In the genomic region with DNA sequence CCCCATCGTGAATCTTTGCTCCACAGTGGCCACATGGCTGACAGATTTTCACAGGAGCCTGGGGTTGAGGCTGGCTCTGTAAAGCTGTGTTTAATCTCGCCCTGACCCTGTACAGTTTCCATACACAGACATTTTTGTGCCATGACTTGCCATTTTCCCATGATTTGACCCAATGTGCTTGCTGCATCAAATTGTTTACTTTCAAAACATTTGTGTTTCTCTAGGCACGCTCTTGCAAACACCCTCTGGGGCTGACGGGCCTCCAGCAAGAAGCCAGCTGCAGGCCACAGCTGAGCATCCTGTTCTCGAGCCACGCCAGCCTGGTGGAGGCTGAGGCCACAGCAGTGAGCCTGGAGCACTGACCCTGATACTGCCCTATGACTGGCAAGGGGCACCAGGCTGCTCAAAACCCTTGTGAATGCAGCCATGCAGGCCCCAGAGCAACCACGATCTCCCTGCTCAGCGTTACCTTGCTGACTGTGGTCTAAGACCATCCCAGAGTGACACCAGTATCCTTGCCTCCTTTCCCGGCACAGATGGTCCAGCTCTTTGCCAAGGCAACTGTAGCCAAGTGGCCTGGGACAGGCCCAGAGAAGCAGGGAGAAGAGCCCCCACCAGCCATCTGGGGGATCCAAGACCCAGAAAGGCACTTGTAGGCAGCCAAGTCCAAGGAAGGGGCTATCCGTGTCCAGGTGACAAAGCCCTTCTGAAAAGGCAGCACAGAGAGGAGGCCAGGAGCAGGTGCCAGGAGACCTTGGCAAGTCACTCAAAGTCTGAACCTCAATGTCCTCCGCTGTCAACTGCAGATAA, we compare ENCODE assay signal across 12 cellular contexts.
A peak's percentile ranks its signal among the peaks of the same experiment; 100 is the strongest.
DNase-seq lines count a peak whose midpoint lies in the region; ATAC-seq, FAIRE-seq and TF ChIP-seq lines count a peak whose summit lies in the region.
"Had no signal": no experiment of that assay in that cellular context is flagged by ENCODE, and none has a peak within 500 bp of the region (broad histone marks: within the 10 kb centered on the region; RNA-seq: fewer than 3 reads in every experiment).

No MANE protein-coding gene starts in this region.

- no peak overlapping the region for H2AFZ ChIP-seq in HepG2 (ENCODE audit: low read length)

- H3K9me3 ChIP-seq in liver (ENCODE audit: control insufficient read depth in 4 of 4, low read length in 3 of 4) (no peaks in the 10 kb centered on the region), HepG2 (ENCODE audit: low read length) (no peaks in the 10 kb centered on the region), aorta (ENCODE audit: control insufficient read depth, low read length) (no peaks in the 10 kb centered on the region)

- H3K4me3 ChIP-seq in liver (ENCODE audit: low read depth in 1 of 3, low read length in 3 of 3) (no peak overlapping the region), HepG2 (replicated peaks in 1 of 3; ENCODE audit: insufficient read depth in 1 of 3, low read depth in 2 of 3, low read length in 3 of 3) (no peak overlapping the region), kidney epithelial cell (ENCODE audit: low read depth, low read length) (no peak overlapping the region), aorta (ENCODE audit: low read length in 2 of 2) (no peak overlapping the region)

- TF ChIP-seq CTCF in liver (IDR thresholded peaks at IDR 0.05; ENCODE audit: low read depth, low read length, missing input control) (no peak), HepG2 (CRISPR knock-in tag; IDR thresholded peaks at IDR 0.05) (no peak), brain (conservative IDR thresholded peaks at IDR 0.05) (no peak), kidney epithelial cell (IDR thresholded peaks at IDR 0.05; ENCODE audit: insufficient read depth, low read length, poor library complexity, severe bottlenecking) (no peak)

- DNase-seq in HepG2 (ENCODE audit: low spot score) = no peak
- peak; percentile 42 for DNase-seq in kidney epithelial cell (ENCODE audit: low read depth)
- DNase-seq in aorta = peak; percentile 81 to 86
- no peak for DNase-seq in activated naive CD8-positive, alpha-beta T cell treated with anti-CD3 and anti-CD28 coated beads for 36 hours
- DNase-seq in NCI-H2196 treated with DMSO at 0.1 percent for 48 hours (lab: John Stamatoyannopoulos, UW; ENCODE audit: unreplicated experiment) = no peak
- DNase-seq: activated naive CD4-positive, alpha-beta T cell treated with Interleukin-2 at 50 U/mL for 16 hours; GOT3; NCI-H1105; WERI-Rb-1 had no signal

- peaks cover 5 to 16% (median 13%) of the 10 kb centered on the region in 5 experiments for H3K9me3 Mint-ChIP-seq in brain
- no peaks in the 10 kb centered on the region for H3K9me3 Mint-ChIP-seq in activated naive CD8-positive, alpha-beta T cell treated with anti-CD3 and anti-CD28 coated beads for 36 hours

- H3K4me1 ChIP-seq in liver (ENCODE audit: control insufficient read depth in 4 of 4, insufficient read depth in 4 of 4, low read length in 3 of 4) (no peaks in the 10 kb centered on the region), HepG2 (ENCODE audit: insufficient read depth, low read length) (no peaks in the 10 kb centered on the region), aorta (ENCODE audit: control insufficient read depth in 1 of 2, insufficient read depth in 2 of 2, low read length in 2 of 2) (peaks cover 0 to 2% of the 10 kb centered on the region in 2 donors)

- CTCF ChIA-PET in HepG2 (lab: Yijun Ruan, JAX; ENCODE audit: low intra/inter-chr PET ratio, low total read pairs) = no interaction called here

- H4K20me1 ChIP-seq in HepG2 (ENCODE audit: insufficient read depth, low read length) = no peaks in the 10 kb centered on the region

- H3K27me3 ChIP-seq in liver (ENCODE audit: control insufficient read depth in 4 of 4, insufficient read depth in 4 of 4, low read length in 3 of 4) (no peaks in the 10 kb centered on the region), HepG2 (ENCODE audit: control insufficient read depth in 1 of 2, insufficient read depth in 2 of 2, low read length in 2 of 2) (peaks cover 3 to 9% of the 10 kb centered on the region in 2 experiments; a peak in 2 of 5 replicates), kidney epithelial cell (ENCODE audit: control insufficient read depth, insufficient read depth, low read length) (peaks cover 2% of the 10 kb centered on the region), aorta (ENCODE audit: control insufficient read depth in 1 of 2, insufficient read depth in 2 of 2, low read length in 1 of 2) (no peaks in the 10 kb centered on the region)

- WGBS in liver = 78% methylated on average over 11 of the region's 11 CpGs
- WGBS in HepG2 (ENCODE audit: low lambda C conversion rate) = 27% methylated on average over 11 of the region's 11 CpGs
- 13 to 15% methylated on average over 11 of the region's 11 CpGs for WGBS in aorta, 2 donors

- peak overlapping the region in 3 of 5 experiments; percentile 11 to 31 (median 17) for H3K27ac Mint-ChIP-seq in brain
- H3K27ac Mint-ChIP-seq in activated naive CD8-positive, alpha-beta T cell treated with anti-CD3 and anti-CD28 coated beads for 36 hours = no peak overlapping the region

- no peak for FAIRE-seq in HepG2 (lab: Jason Lieb, UNC)

- intact Hi-C loops in HepG2 (cut with micrococcal nuclease; ENCODE audit: unreplicated experiment) = no loop called here
- intact Hi-C loops in aorta (cut with DNase I) = no loop called here

- H3K4me1 Mint-ChIP-seq in brain = peaks cover 18% of the 10 kb centered on the region
- no peaks in the 10 kb centered on the region for H3K4me1 Mint-ChIP-seq in activated naive CD8-positive, alpha-beta T cell treated with anti-CD3 and anti-CD28 coated beads for 36 hours

- H3K4me3 Mint-ChIP-seq in brain = no peak overlapping the region
- H3K4me3 Mint-ChIP-seq in activated naive CD8-positive, alpha-beta T cell treated with anti-CD3 and anti-CD28 coated beads for 36 hours = no peak overlapping the region

- ATAC-seq in HepG2 = no peak
- ATAC-seq in aorta (ENCODE audit: low FRiP score) = peak; percentile 84
- ATAC-seq in SK-N-SH treated with all-trans-retinoic acid at 6 μM for 48 hours = no peak

- BruUV-seq in HepG2 (replicated peaks; lab: Mats Ljungman, UMichigan) = no TSS peak

- no peaks in the 10 kb centered on the region for H3K36me3 ChIP-seq in liver (ENCODE audit: control insufficient read depth in 4 of 4, insufficient read depth in 3 of 4, low read depth in 1 of 4, low read length in 3 of 4)
- H3K36me3 ChIP-seq in HepG2 (replicated peaks in 1 of 2; ENCODE audit: control insufficient read depth in 1 of 2, insufficient read depth in 2 of 2, low read length in 2 of 2) = no peaks in the 10 kb centered on the region
- no peaks in the 10 kb centered on the region for H3K36me3 ChIP-seq in kidney epithelial cell (ENCODE audit: control insufficient read depth, insufficient read depth, low read length)
- H3K36me3 ChIP-seq in aorta (ENCODE audit: control insufficient read depth in 1 of 2, insufficient read depth in 2 of 2, low read length in 1 of 2) = no peaks in the 10 kb centered on the region
- H3K36me3 ChIP-seq: WERI-Rb-1 had no signal

- H3K36me3 Mint-ChIP-seq in brain = peaks cover 7% of the 10 kb centered on the region
- H3K36me3 Mint-ChIP-seq in activated naive CD8-positive, alpha-beta T cell treated with anti-CD3 and anti-CD28 coated beads for 36 hours = no peaks in the 10 kb centered on the region

- H3K79me2 ChIP-seq in HepG2 (ENCODE audit: insufficient read depth, low read length) = no peaks in the 10 kb centered on the region

- H3K9ac ChIP-seq in liver (ENCODE audit: low read depth in 1 of 2, low read length in 2 of 2) = no peak overlapping the region
- H3K9ac ChIP-seq in HepG2 (ENCODE audit: insufficient read depth, low read depth, low read length) = no peak overlapping the region

- no peak overlapping the region for H3K4me2 ChIP-seq in HepG2 (ENCODE audit: low read depth, low read length)

- TF ChIP-seq EP300 in HepG2 (IDR thresholded peaks at IDR 0.05; ENCODE audit: low read depth in 2 of 2, low read length in 2 of 2) (no peak), HepG2 (CRISPR knock-in tag; IDR thresholded peaks at IDR 0.05; ENCODE audit: borderline replicate concordance) (no peak)

- in situ Hi-C loops in HepG2 (cut with HindIII; ENCODE audit: extremely low pct_ligation_motif_present, low pct_unique_long_range_greater_than_20kb) = no loop called here

- POLR2A ChIA-PET in HepG2 (lab: Yijun Ruan, JAX) = no interaction called here

- peak overlapping the region in 1 of 2 donors; percentile 37 for H3K27ac ChIP-seq in liver (ENCODE audit: low read depth in 1 of 2, low read length in 2 of 2)
- no peak overlapping the region for H3K27ac ChIP-seq in HepG2 (ENCODE audit: extremely low read length, insufficient read depth, low read length)
- H3K27ac ChIP-seq in aorta (ENCODE audit: low read depth in 1 of 2, low read length in 2 of 2) = peak overlapping the region; percentile 78 to 91
- H3K27ac ChIP-seq: WERI-Rb-1 had no signal

- no peak for TF ChIP-seq POLR2A in HepG2 (IDR thresholded peaks at IDR 0.05; ENCODE audit: insufficient read depth in 1 of 2, low read depth in 2 of 2, low read length in 2 of 2)

- peaks cover 3% of the 10 kb centered on the region for H3K27me3 Mint-ChIP-seq in brain
- no peaks in the 10 kb centered on the region for H3K27me3 Mint-ChIP-seq in activated naive CD8-positive, alpha-beta T cell treated with anti-CD3 and anti-CD28 coated beads for 36 hours

- TF ChIP-seq RAD21 in liver (IDR thresholded peaks at IDR 0.05) (no peak), HepG2 (CRISPR knock-in tag; IDR thresholded peaks at IDR 0.05) (no peak)

TF ChIP-seq in liver, 16 proteins besides CTCF, POLR2A, EP300 and RAD21 (continues in another document):
- TF ChIP-seq JUND (IDR thresholded peaks at IDR 0.05) = peak; percentile 38 to 47
- TF ChIP-seq SP1 (IDR thresholded peaks at IDR 0.05) = peak; percentile 24

TF ChIP-seq in HepG2, 621 proteins besides CTCF, POLR2A, EP300 and RAD21 (continues in another document):
- no peak for TF ChIP-seq PHB2 (IDR thresholded peaks at IDR 0.05; ENCODE audit: partially characterized antibody)
- no peak for TF ChIP-seq TOPORS (CRISPR knock-in tag; IDR thresholded peaks at IDR 0.05)
- TF ChIP-seq ZNF501 (CRISPR knock-in tag; IDR thresholded peaks at IDR 0.05) = no peak

TF ChIP-seq in SK-N-SH treated with all-trans-retinoic acid at 6 μM for 48 hours, 23 proteins besides CTCF, POLR2A, EP300 and RAD21 (continues in another document):
- TF ChIP-seq ZFP3 (CRISPR knock-in tag; IDR thresholded peaks at IDR 0.05) (no peak), ARNTL (CRISPR knock-in tag; IDR thresholded peaks at IDR 0.05; ENCODE audit: borderline replicate concordance, low read depth) (no peak), TOX (CRISPR knock-in tag; IDR thresholded peaks at IDR 0.05; ENCODE audit: borderline replicate concordance) (no peak), ZNF8 (CRISPR knock-in tag; IDR thresholded peaks at IDR 0.05) (no peak), ISL1 (CRISPR knock-in tag; IDR thresholded peaks at IDR 0.05) (no peak)

Comparison
In these comparisons a context has a peak if more than half of its experiments do, and no peak if none do; other contexts are left out.
1. DNase-seq: peak in kidney epithelial cell (single experiment) and aorta (2 of 2); none in HepG2 (single experiment), activated naive CD8-positive, alpha-beta T cell treated with anti-CD3 and anti-CD28 coated beads for 36 hours (single experiment) and NCI-H2196 treated with DMSO at 0.1 percent for 48 hours (single experiment).